10 cellular contexts compared by ENCODE assay signal in the genomic region with DNA sequence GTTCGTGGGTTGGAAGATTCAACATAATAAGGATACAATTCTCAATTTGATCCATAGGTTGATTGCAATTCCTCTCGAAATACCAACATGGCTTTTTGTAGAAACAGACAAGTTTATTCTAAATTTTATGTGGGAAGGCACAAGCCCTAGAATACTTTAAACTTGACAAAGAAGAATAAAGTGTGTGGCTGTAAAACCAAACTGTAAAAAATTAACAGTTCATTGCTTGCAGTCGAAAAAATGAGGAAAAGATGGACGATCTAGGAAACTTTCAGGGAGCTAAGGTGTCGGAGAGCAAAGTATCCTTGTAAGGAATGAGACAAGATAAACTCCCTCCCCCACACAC. TPM values are rescaled to one million over a fixed set of nuclear protein-coding genes. Genes with fewer than 3 reads are reported as not detected.
A peak's percentile ranks its signal among the peaks of the same experiment; 100 is the strongest.
DNase-seq lines count a peak whose midpoint lies in the region; ATAC-seq and TF ChIP-seq lines count a peak whose summit lies in the region.
"Had no signal": no experiment of that assay in that cellular context is flagged by ENCODE, and none has a peak within 500 bp of the region (broad histone marks: within the 10 kb centered on the region; RNA-seq: fewer than 3 reads in every experiment).

No MANE protein-coding gene starts in this region.

- no CpG with 5 or more reads among the region's 5 CpGs for WGBS in trophoblast cell (ENCODE audit: extremely low coverage, insufficient coverage, insufficient read length)

- peaks cover 5% of the 10 kb centered on the region for H3K36me3 Mint-ChIP-seq in nephron progenitor cell (ENCODE audit: low read depth)

- H3K27me3 ChIP-seq in DND-41 (ENCODE audit: insufficient read depth, low read length, poor library complexity) = no peaks in the 10 kb centered on the region
- H3K27me3 ChIP-seq in KMS-11 (ENCODE audit: insufficient read depth, low read depth) = no peaks in the 10 kb centered on the region
- no peaks in the 10 kb centered on the region for H3K27me3 ChIP-seq in effector memory CD4-positive, alpha-beta T cell (replicated peaks; ENCODE audit: control insufficient read depth, insufficient read depth, low read length, poor library complexity, severe bottlenecking)
- peaks cover 36% of the 10 kb centered on the region for H3K27me3 ChIP-seq in trophoblast cell (ENCODE audit: insufficient read depth, low read length)

- peak overlapping the region; percentile 67 to 74 for H3K4me3 ChIP-seq in DND-41 (ENCODE audit: low read depth in 1 of 2, low read length in 2 of 2)
- no peak overlapping the region for H3K4me3 ChIP-seq in KMS-11 (IDR thresholded peaks at IDR 0.05; ENCODE audit: insufficient read depth, low read depth, low read length)
- H3K4me3 ChIP-seq in effector memory CD4-positive, alpha-beta T cell (ENCODE audit: insufficient read depth, low read depth, low read length, poor library complexity, severe bottlenecking) = peak overlapping the region; percentile 80
- no peak overlapping the region for H3K4me3 ChIP-seq in trophoblast cell (ENCODE audit: low read depth, low read length)

- H3K9me3 ChIP-seq in DND-41 (ENCODE audit: insufficient read depth, low read length, severe bottlenecking) = no peaks in the 10 kb centered on the region
- H3K9me3 ChIP-seq in effector memory CD4-positive, alpha-beta T cell (ENCODE audit: control insufficient read depth, low read length) = no peaks in the 10 kb centered on the region
- H3K9me3 ChIP-seq in trophoblast cell (ENCODE audit: insufficient read depth, low read depth, low read length) = peaks cover 9% of the 10 kb centered on the region

- no peak overlapping the region for H4K12ac ChIP-seq in trophoblast cell (ENCODE audit: low read depth, low read length)

- H2AFZ ChIP-seq in DND-41 (ENCODE audit: low read depth, low read length) (peak overlapping the region; percentile 86), KMS-11 (ENCODE audit: low read depth) (peak overlapping the region; percentile 79), trophoblast cell (ENCODE audit: insufficient read depth, low read length, poor library complexity) (no peak overlapping the region)

- H3K23ac ChIP-seq in trophoblast cell (ENCODE audit: low read length) = no peak overlapping the region

- H3K79me2 ChIP-seq in DND-41 (ENCODE audit: insufficient read depth, low read length) = peaks cover 51% of the 10 kb centered on the region
- no peaks in the 10 kb centered on the region for H3K79me2 ChIP-seq in KMS-11 (ENCODE audit: insufficient read depth, low read depth)
- no peaks in the 10 kb centered on the region for H3K79me2 ChIP-seq in trophoblast cell (ENCODE audit: control insufficient read depth, insufficient read depth, low read length, poor library complexity)

- H3K9me3 Mint-ChIP-seq in nephron progenitor cell = peaks cover 18% of the 10 kb centered on the region

- no peak overlapping the region for H2BK5ac ChIP-seq in trophoblast cell (ENCODE audit: low read depth, low read length, poor library complexity)

- H3K4me3 Mint-ChIP-seq in nephron progenitor cell = peak overlapping the region; percentile 78

- no peak overlapping the region for H3K4ac ChIP-seq in trophoblast cell (ENCODE audit: low read depth, low read length)

- H2BK120ac ChIP-seq in trophoblast cell (ENCODE audit: insufficient read depth, low read length, poor library complexity) = no peak overlapping the region

- no peak overlapping the region for H3K18ac ChIP-seq in trophoblast cell (ENCODE audit: low read length)

- peaks cover 81% of the 10 kb centered on the region for H3K27me3 Mint-ChIP-seq in nephron progenitor cell (ENCODE audit: low read depth, poor library complexity)

- H3K27ac Mint-ChIP-seq in nephron progenitor cell = no peak overlapping the region

- H4K8ac ChIP-seq in trophoblast cell (ENCODE audit: low read depth, low read length) = no peak overlapping the region

- DNase-seq in DND-41 = no peak
- no peak for DNase-seq in effector memory CD4-positive, alpha-beta T cell
- DNase-seq in nephron progenitor cell = no peak
- no peak for DNase-seq in trophoblast cell
- no peak for DNase-seq in NCI-H526 (lab: John Stamatoyannopoulos, UW)
- no peak for DNase-seq in NCI-H2029 treated with DMSO at 0.1 percent for 48 hours (lab: John Stamatoyannopoulos, UW)
- DNase-seq: DMS 273 treated with DMSO at 0.1 percent for 48 hours, NCI-H446 treated with DMSO at 0.1 percent for 48 hours had no signal

- H3K4me2 ChIP-seq in DND-41 (ENCODE audit: insufficient read depth, low read length) (peak overlapping the region; percentile 92), KMS-11 (peak overlapping the region; percentile 57), trophoblast cell (ENCODE audit: low read length) (no peak overlapping the region)

- H3K27ac ChIP-seq in DND-41 (ENCODE audit: low read length) (peak overlapping the region; percentile 88), KMS-11 (peak overlapping the region; percentile 61; the same call in 1 of the 2 replicates), trophoblast cell (ENCODE audit: low read depth, low read length) (no peak overlapping the region)
- peak overlapping the region; percentile 54 for H3K27ac ChIP-seq in effector memory CD4-positive, alpha-beta T cell (ENCODE audit: insufficient read depth, low read length, poor library complexity, severe bottlenecking)

- no peak overlapping the region for H2AK5ac ChIP-seq in trophoblast cell (ENCODE audit: low read length)

- H2BK12ac ChIP-seq in trophoblast cell (ENCODE audit: low read length) = no peak overlapping the region

- H3K79me1 ChIP-seq in trophoblast cell (ENCODE audit: low read length) = no peaks in the 10 kb centered on the region

- no peaks in the 10 kb centered on the region for H4K20me1 ChIP-seq in DND-41 (ENCODE audit: insufficient read depth, low read length)
- H4K20me1 ChIP-seq in KMS-11 (ENCODE audit: insufficient read depth) = no peaks in the 10 kb centered on the region

- peaks cover 45% of the 10 kb centered on the region for H3K4me1 Mint-ChIP-seq in nephron progenitor cell

- no peak for ATAC-seq in DND-41 (ENCODE audit: insufficient read depth, low read depth)

- no peak overlapping the region for H4K91ac ChIP-seq in trophoblast cell (ENCODE audit: low read depth, low read length)

- H3K9ac ChIP-seq in DND-41 (ENCODE audit: low read depth, low read length) (peak overlapping the region; percentile 72), KMS-11 (peak overlapping the region; percentile 79; the same call in 1 of the 2 replicates), trophoblast cell (ENCODE audit: low read length) (no peak overlapping the region)

- H3K4me1 ChIP-seq in DND-41 (ENCODE audit: insufficient read depth, low read length) (peaks cover 58% of the 10 kb centered on the region), KMS-11 (ENCODE audit: low read depth, poor library complexity, severe bottlenecking) (peaks cover 24% of the 10 kb centered on the region), trophoblast cell (ENCODE audit: control insufficient read depth in 1 of 2, insufficient read depth in 2 of 2, low read length in 2 of 2) (peaks cover 5 to 16% of the 10 kb centered on the region in 2 experiments)
- H3K4me1 ChIP-seq in effector memory CD4-positive, alpha-beta T cell (ENCODE audit: control insufficient read depth, insufficient read depth, low read length, poor library complexity, severe bottlenecking) = peaks cover 32% of the 10 kb centered on the region

- H3K14ac ChIP-seq in trophoblast cell (ENCODE audit: low read length) = no peak overlapping the region

- no peaks in the 10 kb centered on the region for H3K36me3 ChIP-seq in DND-41 (ENCODE audit: insufficient read depth, low read length)
- H3K36me3 ChIP-seq in KMS-11 (ENCODE audit: insufficient read depth) = no peaks in the 10 kb centered on the region
- H3K36me3 ChIP-seq in effector memory CD4-positive, alpha-beta T cell (ENCODE audit: control insufficient read depth, insufficient read depth, low read length) = no peaks in the 10 kb centered on the region
- no peaks in the 10 kb centered on the region for H3K36me3 ChIP-seq in trophoblast cell (ENCODE audit: control insufficient read depth in 1 of 2, insufficient read depth in 2 of 2, low read length in 2 of 2)

- TF ChIP-seq CTCF in DND-41 (IDR thresholded peaks at IDR 0.05; ENCODE audit: borderline replicate concordance, extremely low read depth, low read length, poor library complexity, severe bottlenecking) = no peak
- TF ChIP-seq CTCF in KMS-11 (conservative IDR thresholded peaks at IDR 0.05; ENCODE audit: low read depth, low read length) = no peak
- no peak for TF ChIP-seq CTCF in nephron progenitor cell (IDR thresholded peaks at IDR 0.05)

RNA-seq across cellular contexts. Expression of gene GLB1L3, which starts 1.0 kb away (rescaled TPM):
- not detected in 2 replicates for polyA plus RNA-seq in trophoblast cell (2013)
- polyA plus RNA-seq: liver had no signal

RNA-seq across cellular contexts. Expression of gene ACAD8, which starts 21.8 kb away (rescaled TPM):
- polyA plus RNA-seq in trophoblast cell (2013) = 9.7 and 9.9 TPM in 2 replicates

RNA-seq across cellular contexts. Expression of gene THYN1, which starts 22.0 kb away (rescaled TPM):
- 27.6 and 30.3 TPM in 2 replicates for polyA plus RNA-seq in trophoblast cell (2013)

RNA-seq across cellular contexts. Expression of gene VPS26B, which starts 50.7 kb away (rescaled TPM):
- 21.9 and 22.7 TPM in 2 replicates for polyA plus RNA-seq in trophoblast cell (2013)

RNA-seq across cellular contexts. Expression of gene NCAPD3, which starts 51.4 kb away (rescaled TPM):
- 12.2 and 12.7 TPM in 2 replicates for polyA plus RNA-seq in trophoblast cell (2013)

Comparison
In these comparisons a context has a peak if more than half of its experiments do, and no peak if none do; other contexts are left out.
1. H3K4me3 ChIP-seq: peak in DND-41 (2 of 2) and effector memory CD4-positive, alpha-beta T cell (single experiment); none in KMS-11 (single experiment) and trophoblast cell (single experiment).